Comparison of ENCODE assay signal across 24 cellular contexts in the genomic region with DNA sequence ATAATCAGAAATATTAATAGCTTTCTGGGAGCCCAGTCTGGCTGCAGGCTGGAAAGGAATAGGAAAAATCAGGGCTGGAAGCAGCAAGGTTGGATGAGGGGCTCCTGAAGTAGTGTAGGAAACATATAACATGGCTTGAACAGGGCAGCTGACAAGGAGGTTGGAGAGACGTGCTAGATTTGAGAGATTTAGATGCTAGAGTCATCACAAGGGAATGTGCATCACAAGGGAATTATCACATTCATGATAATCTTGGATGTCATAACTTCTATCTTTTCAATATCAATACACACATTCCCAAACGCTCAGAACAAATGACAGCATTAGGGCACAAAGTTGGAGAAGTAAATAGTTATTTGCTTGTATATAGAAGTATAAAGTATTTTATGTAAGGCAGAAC.
"Had no signal": no experiment of that assay in that cellular context is flagged by ENCODE, and none has a peak within 500 bp of the region (broad histone marks: within the 10 kb centered on the region; RNA-seq: fewer than 3 reads in every experiment).

No MANE protein-coding gene starts in this region.

- DNase-seq: activated CD4-positive, alpha-beta memory T cell treated with anti-CD3 and anti-CD28 coated beads, Interleukin-2, amount 10 ng/mL, durations not matched to agents 7 days and 5 days; activated CD4-positive, alpha-beta T cell treated with anti-CD3 and anti-CD28 coated beads, Interleukin-2, amount 10 ng/mL, durations not matched to agents 24 days and 14 days; activated CD8-positive, alpha-beta memory T cell treated with anti-CD3 and anti-CD28 coated beads, Interleukin-2, amount 10 ng/mL, durations not matched to agents 7 days and 5 days; activated gamma-delta T cell; activated naive CD4-positive, alpha-beta T cell treated with anti-CD3 and anti-CD28 coated beads, Interleukin-2, amount 50 U/mL, for 16 hours; activated naive CD8-positive, alpha-beta T cell treated with anti-CD3 and anti-CD28 coated beads, Interleukin-2, amount 50 U/mL, for 24 hours; activated T-cell treated with anti-CD3 and anti-CD28 coated beads for 4 hours; central memory CD4-positive, alpha-beta T cell; effector memory CD4-positive, alpha-beta T cell; head of caudate nucleus; hypothalamus; islet precursor cell; left colon; lower lobe of right lung; naive B cell; SK-N-SH; stimulated activated CD4-positive, alpha-beta T cell treated with anti-CD3 and anti-CD28 coated beads, Interleukin-1b, Interleukin-23, amount 100 ng/mL, for 48 hours; stomach; T-helper 2 cell; testis had no signal

- H3K27ac ChIP-seq: lower lobe of right lung, neural progenitor cell, stomach had no signal

- H3K36me3 ChIP-seq: gastroesophageal sphincter, lower lobe of right lung, neural progenitor cell, stomach had no signal

- H2AFZ ChIP-seq: neural progenitor cell had no signal

- ATAC-seq: activated CD4-positive, CD25-positive, alpha-beta regulatory T cell treated with anti-CD3 and anti-CD28 coated beads, Interleukin-2, amount 50 U/mL, for 24 hours; activated CD8-positive, alpha-beta memory T cell treated with anti-CD3 and anti-CD28 coated beads, Interleukin-2, amount 10 ng/mL, durations not matched to agents 7 days and 5 days; activated naive CD8-positive, alpha-beta T cell treated with anti-CD3 and anti-CD28 coated beads, Interleukin-2, amount 50 U/mL, for 24 hours; left colon; lower lobe of right lung had no signal

- H3K27me3 ChIP-seq: gastroesophageal sphincter, neural progenitor cell, stomach, testis had no signal

- H3K9ac ChIP-seq: neural progenitor cell, SK-N-SH had no signal

- H3K4me1 ChIP-seq: gastroesophageal sphincter, lower lobe of right lung, neural progenitor cell, stomach, testis had no signal

- FAIRE-seq: colon had no signal

- H3K4me3 ChIP-seq: gastroesophageal sphincter, lower lobe of right lung, neural progenitor cell, stomach, testis had no signal

- H3K4me2 ChIP-seq: neural progenitor cell, SK-N-SH had no signal

- H3K9me3 ChIP-seq: gastroesophageal sphincter, lower lobe of right lung, SK-N-SH, stomach, testis had no signal
